8 cellular contexts compared by ENCODE assay signal in the genomic region with DNA sequence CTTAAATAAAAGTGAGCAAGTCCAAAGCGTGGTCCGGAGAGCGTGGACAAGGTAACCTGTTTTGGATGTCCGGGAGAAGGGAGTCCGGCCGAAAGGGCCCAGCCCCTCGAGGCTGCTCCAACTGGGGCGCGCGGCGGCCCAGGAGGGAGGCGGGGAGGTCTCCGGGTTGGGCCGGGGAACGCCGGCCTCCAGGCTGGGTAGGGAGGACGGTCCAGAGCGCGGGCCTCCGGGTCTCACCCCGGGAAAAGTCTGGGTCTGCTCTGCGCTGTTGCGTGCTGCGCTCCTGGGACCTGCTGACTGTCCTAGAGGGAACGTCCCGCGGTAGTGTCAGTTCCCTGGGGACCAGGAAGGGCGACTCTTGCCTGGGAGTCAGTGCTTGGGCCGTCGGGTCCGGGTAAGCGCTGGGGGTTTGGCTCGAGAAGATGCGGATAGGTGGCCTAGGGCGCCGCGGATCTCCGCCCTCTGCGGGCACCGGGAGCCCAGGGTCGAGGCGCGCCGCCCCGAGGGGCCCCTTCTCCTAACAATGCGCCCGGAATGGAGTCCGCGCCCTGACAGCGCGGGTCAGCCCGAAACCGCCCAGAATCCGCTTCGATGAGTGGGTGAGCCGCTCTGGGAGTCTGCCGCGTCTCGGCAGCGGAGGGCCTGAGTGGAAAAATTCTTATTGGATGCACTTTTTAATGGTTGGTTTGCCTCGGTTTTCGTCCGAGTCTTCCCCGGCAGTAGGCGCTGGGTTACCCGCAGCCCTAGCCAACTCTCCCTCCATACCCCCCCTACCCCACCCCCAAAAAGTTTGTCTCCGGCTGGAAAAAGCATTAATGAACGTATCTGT. TPM values are rescaled to one million over a fixed set of nuclear protein-coding genes. Genes with fewer than 3 reads are reported as not detected.
A peak's percentile ranks its signal among the peaks of the same experiment; 100 is the strongest.
DNase-seq lines count a peak whose midpoint lies in the region; ATAC-seq lines count a peak whose summit lies in the region.

No MANE protein-coding gene starts in this region.

- intact Hi-C loops in left ventricle myocardium superior (cut with micrococcal nuclease): no loop called here

- peak; percentile 30 to 31 for ATAC-seq in activated naive CD4-positive, alpha-beta T cell treated with anti-CD3 and anti-CD28 coated beads, Interleukin-2, amount 50 U/mL, for 72 hours
- ATAC-seq in left ventricle myocardium superior (peak; percentile 47), GM18873 (IDR thresholded peaks at IDR 0.05; ENCODE audit: low FRiP score, unreplicated experiment) (no peak), HG02852 (IDR thresholded peaks at IDR 0.05; ENCODE audit: unreplicated experiment) (no peak)

- peak overlapping the region; percentile 77 to 92 for H3K27ac Mint-ChIP-seq in activated naive CD4-positive, alpha-beta T cell treated with anti-CD3 and anti-CD28 coated beads, Interleukin-2, amount 50 U/mL, for 72 hours

- in situ Hi-C loops in KBM-7 (cut with MboI; ENCODE audit: low pct_unique_long_range_greater_than_20kb, low sequenced_read_pairs): no loop called here

- H3K9me3 Mint-ChIP-seq in activated naive CD4-positive, alpha-beta T cell treated with anti-CD3 and anti-CD28 coated beads, Interleukin-2, amount 50 U/mL, for 72 hours: no peaks in the 10 kb centered on the region

- DNase-seq in ELR (ENCODE audit: low read depth) (peak; percentile 75), KBM-7 (peak; percentile 53), left ventricle myocardium superior (peak; percentile 69), skeletal muscle cell (ENCODE audit: low read depth) (no peak), hippocampal formation (lab: John Stamatoyannopoulos, UW) (no peak)
- peak in 1 of 2 donors; percentile 45 for DNase-seq in activated naive CD4-positive, alpha-beta T cell treated with anti-CD3 and anti-CD28 coated beads, Interleukin-2, amount 50 U/mL, for 72 hours (ENCODE audit: low spot score in 2 of 2)

- peak overlapping the region; percentile 72 for H3K4me3 ChIP-seq in skeletal muscle cell (ENCODE audit: low read depth, low read length)

- H3K36me3 Mint-ChIP-seq in activated naive CD4-positive, alpha-beta T cell treated with anti-CD3 and anti-CD28 coated beads, Interleukin-2, amount 50 U/mL, for 72 hours: peaks cover 0 to 13% of the 10 kb centered on the region in 2 donors

RNA-seq across cellular contexts. Expression of gene FLI1, which starts 0.9 kb away (rescaled TPM):
- 10 to 100 TPM; 44.4 to 69.4 TPM for total RNA-seq in activated naive CD4-positive, alpha-beta T cell treated with anti-CD3 and anti-CD28 coated beads, Interleukin-2, amount 50 U/mL, for 72 hours
- 18.9 TPM for total RNA-seq in left ventricle myocardium superior

Comparison
In these comparisons a context has a peak if more than half of its experiments do, and no peak if none do; other contexts are left out.
1. DNase-seq: peak in ELR (single experiment), KBM-7 (single experiment) and left ventricle myocardium superior (single experiment); none in skeletal muscle cell (single experiment) and hippocampal formation (0 of 2).
2. ATAC-seq: peak in activated naive CD4-positive, alpha-beta T cell treated with anti-CD3 and anti-CD28 coated beads, Interleukin-2, amount 50 U/mL, for 72 hours (2 of 2) and left ventricle myocardium superior (single experiment); none in GM18873 (single experiment) and HG02852 (single experiment).